Comparison of ENCODE assay signal across 8 cellular contexts in the genomic region with DNA sequence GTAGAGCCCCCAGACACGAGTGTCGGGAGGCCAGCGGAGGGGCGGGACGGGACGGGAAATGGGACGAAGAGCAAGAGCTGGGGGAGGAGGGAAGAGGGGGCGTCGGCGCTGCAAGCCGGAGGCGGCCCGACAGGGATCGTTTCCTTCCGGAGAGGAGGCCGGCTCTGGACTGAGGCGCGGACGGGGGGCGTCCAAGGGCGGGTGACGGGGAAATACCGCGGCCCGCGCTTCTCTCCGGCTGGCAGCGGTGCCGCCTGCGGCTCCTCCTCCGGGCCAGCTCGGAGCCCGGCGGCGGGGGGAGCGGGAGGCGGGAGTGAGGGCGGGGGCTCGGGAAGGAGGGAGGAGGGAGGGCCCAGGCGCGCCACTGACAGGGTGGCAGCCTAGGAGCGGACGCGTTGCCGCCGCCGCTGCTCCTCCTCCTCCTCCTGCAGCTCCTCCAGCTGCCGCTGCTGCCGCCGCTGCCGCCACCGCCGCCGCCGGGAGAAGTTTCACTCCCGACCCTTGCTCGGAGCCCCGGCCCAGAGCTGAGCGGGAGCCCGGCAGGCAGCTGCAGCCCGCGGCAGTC. TPM values are rescaled to one million over a fixed set of nuclear protein-coding genes. Genes with fewer than 3 reads are reported as not detected.
DNase-seq lines count a peak whose midpoint lies in the region; ATAC-seq, FAIRE-seq and TF ChIP-seq lines count a peak whose summit lies in the region.

A gene (plus strand): TSS at position 364 of the 565 bp plus-strand sequence.

- H3K27ac ChIP-seq in caudate nucleus (ENCODE audit: low read depth, low read length), result peak within 1 kb of the TSS; percentile 67

- intact Hi-C loops in sciatic nerve (cut with DNase I), result no loop called here

- ATAC-seq in GM21390 (IDR thresholded peaks at IDR 0.05; ENCODE audit: unreplicated experiment) (peak; percentile 74), sciatic nerve (peak; percentile 95)

- FAIRE-seq in D721Med (lab: Jason Lieb, UNC), result no peak

- DNase-seq in D721Med (ENCODE audit: insufficient read length, low spot score), result peak; percentile 44
- DNase-seq in HUDEP-2 (lab: John Stamatoyannopoulos, UW; ENCODE audit: unreplicated experiment in 76 of 76), result peak in 64 of 76 experiments; percentile 3 to 84 (median 54)
- DNase-seq in SKM-1 (lab: John Stamatoyannopoulos, UW; ENCODE audit: unreplicated experiment), result peak; percentile 58
- peak in 59 of 61 donors; percentile 8 to 92 (median 79) for DNase-seq in caudate nucleus (lab: John Stamatoyannopoulos, UW)
- DNase-seq in iPS-NIHi7 (ENCODE audit: extremely low spot score), result peak; percentile 81
- DNase-seq in sciatic nerve (ENCODE audit: low spot score), result peak; percentile 89
- no peak for DNase-seq in NAMALWA (ENCODE audit: low spot score)

- TF ChIP-seq CTCF in D721Med (IDR thresholded peaks at IDR 0.05; ENCODE audit: insufficient read depth, missing control alignments), result no peak

RNA-seq across cellular contexts. Expression of the gene that starts here (rescaled TPM):
- total RNA-seq in sciatic nerve, result 4.0 TPM
